In the genomic region with DNA sequence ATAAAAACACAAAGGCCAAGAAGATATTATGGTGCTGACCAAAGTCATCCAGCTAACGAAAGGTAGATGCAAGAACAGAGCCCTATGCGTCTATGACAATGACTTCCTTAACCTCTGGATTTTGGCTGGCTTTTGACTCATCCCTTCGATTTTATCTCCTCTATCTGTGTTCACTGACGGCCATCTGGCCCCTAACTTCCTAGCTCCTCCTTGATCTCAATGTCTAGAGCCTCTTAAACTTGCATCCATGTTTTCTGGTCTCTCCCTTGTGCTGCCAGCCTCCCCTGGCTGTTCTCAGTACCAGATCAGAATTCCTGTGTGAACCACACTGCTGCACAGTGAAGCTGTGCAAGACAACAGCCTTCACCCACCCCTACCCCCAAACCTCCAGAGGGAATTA, we compare ENCODE assay signal across 1 cellular context.
TF ChIP-seq lines count a peak whose summit lies in the region.

No MANE protein-coding gene starts in this region.

TF ChIP-seq in GM23338, 12 proteins besides CTCF, POLR2A, EP300 and RAD21:
- TF ChIP-seq STAT1 (IDR thresholded peaks at IDR 0.05; ENCODE audit: unreplicated experiment) (no peak), CREB1 (CRISPR knock-in tag; IDR thresholded peaks at IDR 0.05; ENCODE audit: low read depth) (no peak), ZNF331 (CRISPR knock-in tag; IDR thresholded peaks at IDR 0.05; ENCODE audit: low read depth) (no peak), NANOG (IDR thresholded peaks at IDR 0.05; ENCODE audit: borderline replicate concordance) (no peak), JUNB (IDR thresholded peaks at IDR 0.05; ENCODE audit: unreplicated experiment) (no peak), ZNF114 (CRISPR knock-in tag; IDR thresholded peaks at IDR 0.05) (no peak), EZH2phosphoT487 (IDR thresholded peaks at IDR 0.05; ENCODE audit: unreplicated experiment) (no peak), POLR2AphosphoS5 (IDR thresholded peaks at IDR 0.05; ENCODE audit: low read depth) (no peak), EZH2 (IDR thresholded peaks at IDR 0.05; ENCODE audit: low read depth, unreplicated experiment) (no peak)
- TF ChIP-seq, protein P1, sequence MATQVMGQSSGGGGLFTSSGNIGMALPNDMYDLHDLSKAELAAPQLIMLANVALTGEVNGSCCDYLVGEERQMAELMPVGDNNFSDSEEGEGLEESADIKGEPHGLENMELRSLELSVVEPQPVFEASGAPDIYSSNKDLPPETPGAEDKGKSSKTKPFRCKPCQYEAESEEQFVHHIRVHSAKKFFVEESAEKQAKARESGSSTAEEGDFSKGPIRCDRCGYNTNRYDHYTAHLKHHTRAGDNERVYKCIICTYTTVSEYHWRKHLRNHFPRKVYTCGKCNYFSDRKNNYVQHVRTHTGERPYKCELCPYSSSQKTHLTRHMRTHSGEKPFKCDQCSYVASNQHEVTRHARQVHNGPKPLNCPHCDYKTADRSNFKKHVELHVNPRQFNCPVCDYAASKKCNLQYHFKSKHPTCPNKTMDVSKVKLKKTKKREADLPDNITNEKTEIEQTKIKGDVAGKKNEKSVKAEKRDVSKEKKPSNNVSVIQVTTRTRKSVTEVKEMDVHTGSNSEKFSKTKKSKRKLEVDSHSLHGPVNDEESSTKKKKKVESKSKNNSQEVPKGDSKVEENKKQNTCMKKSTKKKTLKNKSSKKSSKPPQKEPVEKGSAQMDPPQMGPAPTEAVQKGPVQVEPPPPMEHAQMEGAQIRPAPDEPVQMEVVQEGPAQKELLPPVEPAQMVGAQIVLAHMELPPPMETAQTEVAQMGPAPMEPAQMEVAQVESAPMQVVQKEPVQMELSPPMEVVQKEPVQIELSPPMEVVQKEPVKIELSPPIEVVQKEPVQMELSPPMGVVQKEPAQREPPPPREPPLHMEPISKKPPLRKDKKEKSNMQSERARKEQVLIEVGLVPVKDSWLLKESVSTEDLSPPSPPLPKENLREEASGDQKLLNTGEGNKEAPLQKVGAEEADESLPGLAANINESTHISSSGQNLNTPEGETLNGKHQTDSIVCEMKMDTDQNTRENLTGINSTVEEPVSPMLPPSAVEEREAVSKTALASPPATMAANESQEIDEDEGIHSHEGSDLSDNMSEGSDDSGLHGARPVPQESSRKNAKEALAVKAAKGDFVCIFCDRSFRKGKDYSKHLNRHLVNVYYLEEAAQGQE (IDR thresholded peaks at IDR 0.05; ENCODE audit: unreplicated experiment) = no peak
- TF ChIP-seq, protein P2, sequence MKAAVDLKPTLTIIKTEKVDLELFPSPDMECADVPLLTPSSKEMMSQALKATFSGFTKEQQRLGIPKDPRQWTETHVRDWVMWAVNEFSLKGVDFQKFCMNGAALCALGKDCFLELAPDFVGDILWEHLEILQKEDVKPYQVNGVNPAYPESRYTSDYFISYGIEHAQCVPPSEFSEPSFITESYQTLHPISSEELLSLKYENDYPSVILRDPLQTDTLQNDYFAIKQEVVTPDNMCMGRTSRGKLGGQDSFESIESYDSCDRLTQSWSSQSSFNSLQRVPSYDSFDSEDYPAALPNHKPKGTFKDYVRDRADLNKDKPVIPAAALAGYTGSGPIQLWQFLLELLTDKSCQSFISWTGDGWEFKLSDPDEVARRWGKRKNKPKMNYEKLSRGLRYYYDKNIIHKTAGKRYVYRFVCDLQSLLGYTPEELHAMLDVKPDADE (IDR thresholded peaks at IDR 0.05) = no peak
- TF ChIP-seq, protein P3, sequence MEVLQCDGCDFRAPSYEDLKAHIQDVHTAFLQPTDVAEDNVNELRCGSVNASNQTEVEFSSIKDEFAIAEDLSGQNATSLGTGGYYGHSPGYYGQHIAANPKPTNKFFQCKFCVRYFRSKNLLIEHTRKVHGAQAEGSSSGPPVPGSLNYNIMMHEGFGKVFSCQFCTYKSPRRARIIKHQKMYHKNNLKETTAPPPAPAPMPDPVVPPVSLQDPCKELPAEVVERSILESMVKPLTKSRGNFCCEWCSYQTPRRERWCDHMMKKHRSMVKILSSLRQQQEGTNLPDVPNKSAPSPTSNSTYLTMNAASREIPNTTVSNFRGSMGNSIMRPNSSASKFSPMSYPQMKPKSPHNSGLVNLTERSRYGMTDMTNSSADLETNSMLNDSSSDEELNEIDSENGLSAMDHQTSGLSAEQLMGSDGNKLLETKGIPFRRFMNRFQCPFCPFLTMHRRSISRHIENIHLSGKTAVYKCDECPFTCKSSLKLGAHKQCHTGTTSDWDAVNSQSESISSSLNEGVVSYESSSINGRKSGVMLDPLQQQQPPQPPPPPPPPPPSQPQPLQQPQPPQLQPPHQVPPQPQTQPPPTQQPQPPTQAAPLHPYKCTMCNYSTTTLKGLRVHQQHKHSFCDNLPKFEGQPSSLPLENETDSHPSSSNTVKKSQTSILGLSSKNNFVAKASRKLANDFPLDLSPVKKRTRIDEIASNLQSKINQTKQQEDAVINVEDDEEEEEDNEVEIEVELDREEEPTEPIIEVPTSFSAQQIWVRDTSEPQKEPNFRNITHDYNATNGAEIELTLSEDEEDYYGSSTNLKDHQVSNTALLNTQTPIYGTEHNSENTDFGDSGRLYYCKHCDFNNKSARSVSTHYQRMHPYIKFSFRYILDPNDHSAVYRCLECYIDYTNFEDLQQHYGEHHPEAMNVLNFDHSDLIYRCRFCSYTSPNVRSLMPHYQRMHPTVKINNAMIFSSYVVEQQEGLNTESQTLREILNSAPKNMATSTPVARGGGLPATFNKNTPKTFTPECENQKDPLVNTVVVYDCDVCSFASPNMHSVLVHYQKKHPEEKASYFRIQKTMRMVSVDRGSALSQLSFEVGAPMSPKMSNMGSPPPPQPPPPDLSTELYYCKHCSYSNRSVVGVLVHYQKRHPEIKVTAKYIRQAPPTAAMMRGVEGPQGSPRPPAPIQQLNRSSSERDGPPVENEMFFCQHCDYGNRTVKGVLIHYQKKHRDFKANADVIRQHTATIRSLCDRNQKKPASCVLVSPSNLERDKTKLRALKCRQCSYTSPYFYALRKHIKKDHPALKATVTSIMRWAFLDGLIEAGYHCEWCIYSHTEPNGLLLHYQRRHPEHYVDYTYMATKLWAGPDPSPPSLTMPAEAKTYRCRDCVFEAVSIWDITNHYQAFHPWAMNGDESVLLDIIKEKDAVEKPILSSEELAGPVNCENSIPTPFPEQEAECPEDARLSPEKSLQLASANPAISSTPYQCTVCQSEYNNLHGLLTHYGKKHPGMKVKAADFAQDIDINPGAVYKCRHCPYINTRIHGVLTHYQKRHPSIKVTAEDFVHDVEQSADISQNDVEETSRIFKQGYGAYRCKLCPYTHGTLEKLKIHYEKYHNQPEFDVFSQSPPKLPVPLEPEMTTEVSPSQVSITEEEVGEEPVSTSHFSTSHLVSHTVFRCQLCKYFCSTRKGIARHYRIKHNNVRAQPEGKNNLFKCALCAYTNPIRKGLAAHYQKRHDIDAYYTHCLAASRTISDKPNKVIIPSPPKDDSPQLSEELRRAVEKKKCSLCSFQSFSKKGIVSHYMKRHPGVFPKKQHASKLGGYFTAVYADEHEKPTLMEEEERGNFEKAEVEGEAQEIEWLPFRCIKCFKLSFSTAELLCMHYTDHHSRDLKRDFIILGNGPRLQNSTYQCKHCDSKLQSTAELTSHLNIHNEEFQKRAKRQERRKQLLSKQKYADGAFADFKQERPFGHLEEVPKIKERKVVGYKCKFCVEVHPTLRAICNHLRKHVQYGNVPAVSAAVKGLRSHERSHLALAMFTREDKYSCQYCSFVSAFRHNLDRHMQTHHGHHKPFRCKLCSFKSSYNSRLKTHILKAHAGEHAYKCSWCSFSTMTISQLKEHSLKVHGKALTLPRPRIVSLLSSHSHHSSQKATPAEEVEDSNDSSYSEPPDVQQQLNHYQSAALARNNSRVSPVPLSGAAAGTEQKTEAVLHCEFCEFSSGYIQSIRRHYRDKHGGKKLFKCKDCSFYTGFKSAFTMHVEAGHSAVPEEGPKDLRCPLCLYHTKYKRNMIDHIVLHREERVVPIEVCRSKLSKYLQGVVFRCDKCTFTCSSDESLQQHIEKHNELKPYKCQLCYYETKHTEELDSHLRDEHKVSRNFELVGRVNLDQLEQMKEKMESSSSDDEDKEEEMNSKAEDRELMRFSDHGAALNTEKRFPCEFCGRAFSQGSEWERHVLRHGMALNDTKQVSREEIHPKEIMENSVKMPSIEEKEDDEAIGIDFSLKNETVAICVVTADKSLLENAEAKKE (CRISPR knock-in tag; IDR thresholded peaks at IDR 0.05) = no peak
